10 cellular contexts compared by ENCODE assay signal in genomic region chr2:66437601-66438497, GRCh38. TPM values are rescaled to one million over a fixed set of nuclear protein-coding genes. Genes with fewer than 3 reads are reported as not detected.
A peak's percentile ranks its signal among the peaks of the same experiment; 100 is the strongest.
DNase-seq lines count a peak whose midpoint lies in the region; ATAC-seq, FAIRE-seq and TF ChIP-seq lines count a peak whose summit lies in the region.
"Had no signal": no experiment of that assay in that cellular context is flagged by ENCODE, and none has a peak within 500 bp of the region (broad histone marks: within the 10 kb centered on the region; RNA-seq: fewer than 3 reads in every experiment).

No MANE protein-coding gene starts in this region.

- peaks cover 0 to 18% of the 10 kb centered on the region in 2 donors for H3K4me1 ChIP-seq in gastrocnemius medialis

- H3K27ac ChIP-seq in angular gyrus (ENCODE audit: low read depth, low read length), result peak overlapping the region; percentile 77
- H3K27ac ChIP-seq in gastrocnemius medialis, result peak overlapping the region; percentile 43 to 88 (median 70)

- intact Hi-C loops in gastrocnemius medialis (cut with DNase I; ENCODE audit: low total_unique reads), result loop anchor here (10.0 kb wide), 4 partner anchors 1003 to 1793 kb away; partner anchors contain the start of genes C1D and SPRED2

- no peak for FAIRE-seq in RCC 7860 (lab: Jason Lieb, UNC)
- FAIRE-seq: GM12878 had no signal

- in situ Hi-C loops in gastrocnemius medialis (cut with MboI; ENCODE audit: low sequenced_read_pairs in 4 of 4), result loop anchor here (10.0 to 25.0 kb wide), 4 partner anchors 1199 to 1599 kb away; no protein-coding TSS in a partner anchor

- peak overlapping the region; percentile 80 to 96 (median 88) for H3K4me3 ChIP-seq in gastrocnemius medialis
- H3K4me3 ChIP-seq: GM12878 had no signal

- no peaks in the 10 kb centered on the region for H3K9me3 ChIP-seq in gastrocnemius medialis

- TF ChIP-seq POLR2A in gastrocnemius medialis (IDR thresholded peaks at IDR 0.05), result no peak

- TF ChIP-seq CTCF in gastrocnemius medialis (IDR thresholded peaks at IDR 0.05 in 4 of 5, conservative IDR thresholded peaks at IDR 0.05 in 1 of 5), result no peak

- DNase-seq in GM04503 (ENCODE audit: low read depth) (peak; percentile 20), hepatic stellate cell (ENCODE audit: low spot score) (peak; percentile 26), gastrocnemius medialis (no peak), RCC 7860 (ENCODE audit: low spot score) (no peak), RKO (ENCODE audit: low spot score) (no peak)
- DNase-seq: T-helper 9 cell had no signal

- H3K36me3 ChIP-seq in gastrocnemius medialis, result no peaks in the 10 kb centered on the region

- no peak for ATAC-seq in gastrocnemius medialis
- no peak for ATAC-seq in GM21786 (IDR thresholded peaks at IDR 0.05; ENCODE audit: unreplicated experiment)
- ATAC-seq in GM19324 (IDR thresholded peaks at IDR 0.05; ENCODE audit: low FRiP score, unreplicated experiment), result no peak
- ATAC-seq: GM12878 had no signal

- H3K27me3 ChIP-seq in gastrocnemius medialis, result no peaks in the 10 kb centered on the region

RNA-seq across cellular contexts. Expression of gene MEIS1, which starts 2.9 kb away (rescaled TPM):
- total RNA-seq in gastrocnemius medialis, result 1 to 10 TPM; 1.3 to 8.2 (median 2.0) TPM

Comparison
In these comparisons a context has a peak if more than half of its experiments do, and no peak if none do; other contexts are left out.
1. DNase-seq: peak in GM04503 (single experiment) and hepatic stellate cell (single experiment); none in gastrocnemius medialis (0 of 2), RCC 7860 (single experiment) and RKO (single experiment).